In the genomic region with DNA sequence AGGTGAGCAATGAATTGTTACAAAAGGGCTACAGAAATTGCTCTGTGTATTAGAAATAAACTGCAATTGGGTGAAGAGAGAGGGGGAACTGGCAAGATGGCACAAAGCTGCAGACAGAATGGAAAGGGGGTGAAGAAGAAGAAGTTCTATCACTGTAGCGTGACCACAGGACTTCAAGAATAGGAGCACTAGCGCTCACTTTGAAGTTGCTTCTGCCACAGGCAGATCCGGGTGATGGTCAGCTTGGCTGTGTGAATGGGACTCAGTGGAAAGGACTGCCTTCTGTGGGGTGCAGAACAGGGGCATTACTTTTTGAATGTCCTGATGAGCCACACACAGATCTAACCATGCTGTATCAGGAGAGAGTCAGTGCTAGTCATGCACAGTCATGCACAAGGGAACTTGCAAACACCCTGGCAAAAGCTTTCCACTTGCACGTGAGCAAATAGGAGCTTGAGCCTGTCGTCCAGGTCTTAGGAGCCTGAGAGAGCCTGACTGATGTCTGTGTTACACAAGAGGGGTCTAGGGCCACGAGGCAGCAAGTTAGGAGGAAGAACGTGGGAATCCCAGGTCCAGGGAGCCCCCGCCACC, we compare ENCODE assay signal across 11 cellular contexts. TPM values are rescaled to one million over a fixed set of nuclear protein-coding genes. Genes with fewer than 3 reads are reported as not detected.
A peak's percentile ranks its signal among the peaks of the same experiment; 100 is the strongest.
DNase-seq lines count a peak whose midpoint lies in the region; ATAC-seq and TF ChIP-seq lines count a peak whose summit lies in the region.
"Had no signal": no experiment of that assay in that cellular context is flagged by ENCODE, and none has a peak within 500 bp of the region (broad histone marks: within the 10 kb centered on the region; RNA-seq: fewer than 3 reads in every experiment).

No MANE protein-coding gene starts in this region.

- H3K27me3 ChIP-seq in PC-9 (ENCODE audit: insufficient read depth, low read depth) (no peaks in the 10 kb centered on the region), smooth muscle cell (ENCODE audit: low read depth) (peaks cover 24% of the 10 kb centered on the region), thyroid gland (no peaks in the 10 kb centered on the region), psoas muscle (ENCODE audit: insufficient read depth in 3 of 3, low read length in 2 of 3) (no peaks in the 10 kb centered on the region)
- H3K27me3 ChIP-seq: right atrium auricular region had no signal

- H4K20me1 ChIP-seq in PC-9 (ENCODE audit: insufficient read depth) (no peaks in the 10 kb centered on the region), smooth muscle cell (ENCODE audit: low read depth) (no peaks in the 10 kb centered on the region)

- H3K4me1 ChIP-seq in PC-9 (replicated peaks; ENCODE audit: insufficient read depth) (no peaks in the 10 kb centered on the region), smooth muscle cell (ENCODE audit: low read depth) (no peaks in the 10 kb centered on the region), thyroid gland (no peaks in the 10 kb centered on the region), psoas muscle (no peaks in the 10 kb centered on the region)

- CTCF ChIA-PET in PC-9 (lab: Charles Lee) (interaction anchor here (0.5 to 1.1 kb wide), 5 partner anchors 9 to 293 kb away, joined by 3 to 6 read pairs (median 3); no protein-coding TSS in a partner anchor), GM10248 (lab: Yijun Ruan, JAX) (interaction anchor here (0.7 to 6.0 kb wide), 56 partner anchors 10 to 579 kb away, joined by 3 to 67 read pairs (median 4); partner anchors contain the start of genes AFF4, IL13, IL5 and IRF1)

- intact Hi-C loops in PC-9 (cut with micrococcal nuclease; ENCODE audit: unreplicated experiment), result loop anchor here (1.0 to 10.0 kb wide), 3 partner anchors 178 to 462 kb away; partner anchors contain the start of gene IL3
- intact Hi-C loops in thyroid gland (cut with DNase I), result no loop called here
- intact Hi-C loops in psoas muscle (cut with DNase I), result loop anchor here in 1 of 2 donors (5.0 kb wide), 1 partner anchor 295 kb away; no protein-coding TSS in a partner anchor

- H3K9ac ChIP-seq in smooth muscle cell (ENCODE audit: low read depth), result no peak overlapping the region

- TF ChIP-seq POLR2A in thyroid gland (IDR thresholded peaks at IDR 0.05), result no peak

- no peak for DNase-seq in T-helper 2 cell treated with Interferon-gamma antibody and Interleukin-4, amounts not matched to agents 5 μg/mL and 100 μg/mL, for 36 hours (ENCODE audit: low spot score)
- no peak for DNase-seq in T-helper 2 cell
- no peak for DNase-seq in PC-9
- peak; percentile 18 for DNase-seq in epithelial cell of prostate (ENCODE audit: low read depth, low spot score)
- DNase-seq in smooth muscle cell (lab: John Stamatoyannopoulos, UW; ENCODE audit: unreplicated experiment), result no peak
- no peak for DNase-seq in thyroid gland
- no peak for DNase-seq in GM10248 (ENCODE audit: extremely low spot score)
- DNase-seq in psoas muscle, result no peak

- H2AFZ ChIP-seq in PC-9, result no peak overlapping the region
- peak overlapping the region; percentile 83 for H2AFZ ChIP-seq in smooth muscle cell (ENCODE audit: low read depth)

- no peaks in the 10 kb centered on the region for H3K79me2 ChIP-seq in PC-9 (ENCODE audit: low read depth)
- no peaks in the 10 kb centered on the region for H3K79me2 ChIP-seq in smooth muscle cell (ENCODE audit: low read depth)

- no peak for ATAC-seq in psoas muscle

- peaks cover 53% of the 10 kb centered on the region for H3K4me1 Mint-ChIP-seq in T-helper 2 cell treated with Interferon-gamma antibody and Interleukin-4, amounts not matched to agents 5 μg/mL and 100 μg/mL, for 36 hours (ENCODE audit: low read depth)

- H3K9me3 Mint-ChIP-seq in T-helper 2 cell treated with Interferon-gamma antibody and Interleukin-4, amounts not matched to agents 5 μg/mL and 100 μg/mL, for 36 hours, result peaks cover 3% of the 10 kb centered on the region

- H3K36me3 Mint-ChIP-seq in T-helper 2 cell treated with Interferon-gamma antibody and Interleukin-4, amounts not matched to agents 5 μg/mL and 100 μg/mL, for 36 hours (ENCODE audit: low read depth), result peaks cover 2% of the 10 kb centered on the region

- H3F3A ChIP-seq in PC-9 (ENCODE audit: insufficient read depth, low read depth) (no peaks in the 10 kb centered on the region), smooth muscle cell (ENCODE audit: low read depth) (no peaks in the 10 kb centered on the region)

- no peaks in the 10 kb centered on the region for H3K9me3 ChIP-seq in PC-9 (ENCODE audit: insufficient read depth, low read depth)
- H3K9me3 ChIP-seq in smooth muscle cell (replicated peaks; ENCODE audit: low read depth), result no peaks in the 10 kb centered on the region
- no peaks in the 10 kb centered on the region for H3K9me3 ChIP-seq in thyroid gland
- no peaks in the 10 kb centered on the region for H3K9me3 ChIP-seq in psoas muscle
- H3K9me3 ChIP-seq: right atrium auricular region had no signal

- WGBS in smooth muscle cell (ENCODE audit: low lambda C conversion rate), result 66% methylated on average over 8 of the region's 8 CpGs
- WGBS in thyroid gland, 2 donors, result 66% methylated on average over 8 of the region's 8 CpGs
- WGBS in psoas muscle, 3 donors, result 70 to 81% (median 72%) methylated on average over 8 of the region's 8 CpGs

- H3K36me3 ChIP-seq in PC-9 (ENCODE audit: low read depth) (no peaks in the 10 kb centered on the region), smooth muscle cell (ENCODE audit: low read depth) (no peaks in the 10 kb centered on the region), thyroid gland (no peaks in the 10 kb centered on the region), psoas muscle (ENCODE audit: insufficient read depth in 1 of 2, low read depth in 1 of 2) (no peaks in the 10 kb centered on the region)
- H3K36me3 ChIP-seq: right atrium auricular region had no signal

- peak; percentile 53; the same call in 1 of the 2 replicates for TF ChIP-seq CTCF in PC-9 (conservative IDR thresholded peaks at IDR 0.05)
- TF ChIP-seq CTCF in smooth muscle cell (IDR thresholded peaks at IDR 0.05; ENCODE audit: borderline replicate concordance, insufficient read depth, poor library complexity, severe bottlenecking), result no peak
- TF ChIP-seq CTCF in thyroid gland (IDR thresholded peaks at IDR 0.05), result peak in 1 of 6 experiments; percentile 9
- no peak for TF ChIP-seq CTCF in GM10248 (IDR thresholded peaks at IDR 0.05; ENCODE audit: control extremely low read depth, extremely low read depth, low read depth, missing control alignments)
- no peak for TF ChIP-seq CTCF in psoas muscle (IDR thresholded peaks at IDR 0.05)

- H3K4me2 ChIP-seq in PC-9 (peak overlapping the region; percentile 71; the same call in 1 of the 2 replicates), smooth muscle cell (peak overlapping the region; percentile 84)

- no peaks in the 10 kb centered on the region; the same call in 1 of the 2 replicates for H3K9me2 ChIP-seq in PC-9 (ENCODE audit: insufficient read depth)

- no peak overlapping the region for H3K4me3 Mint-ChIP-seq in T-helper 2 cell treated with Interferon-gamma antibody and Interleukin-4, amounts not matched to agents 5 μg/mL and 100 μg/mL, for 36 hours

- no peak overlapping the region for H3K27ac ChIP-seq in PC-9
- no peak overlapping the region for H3K27ac ChIP-seq in epithelial cell of prostate
- H3K27ac ChIP-seq in smooth muscle cell (ENCODE audit: low read depth), result no peak overlapping the region
- H3K27ac ChIP-seq in thyroid gland, result no peak overlapping the region
- no peak overlapping the region for H3K27ac ChIP-seq in psoas muscle
- H3K27ac ChIP-seq: right atrium auricular region had no signal

- BruUV-seq in PC-9 (replicated peaks; lab: Mats Ljungman, UMichigan), result no TSS peak

- peaks cover 7% of the 10 kb centered on the region for H3K27me3 Mint-ChIP-seq in T-helper 2 cell treated with Interferon-gamma antibody and Interleukin-4, amounts not matched to agents 5 μg/mL and 100 μg/mL, for 36 hours (ENCODE audit: low read depth)

- H3K4me3 ChIP-seq in PC-9, result no peak overlapping the region
- H3K4me3 ChIP-seq in smooth muscle cell, result peak overlapping the region; percentile 37
- H3K4me3 ChIP-seq in thyroid gland (replicated peaks in 1 of 3), result no peak overlapping the region
- no peak overlapping the region for H3K4me3 ChIP-seq in psoas muscle
- H3K4me3 ChIP-seq: lung, right atrium auricular region had no signal

- peak overlapping the region; percentile 42 for H3K27ac Mint-ChIP-seq in T-helper 2 cell treated with Interferon-gamma antibody and Interleukin-4, amounts not matched to agents 5 μg/mL and 100 μg/mL, for 36 hours

- POLR2A ChIA-PET in PC-9 (lab: Charles Lee; ENCODE audit: unreplicated experiment), result interaction anchor here (0.6 to 0.7 kb wide), 3 partner anchors 36 to 1518 kb away, joined by 3 read pairs; no protein-coding TSS in a partner anchor
- POLR2A ChIA-PET in GM10248 (lab: Yijun Ruan, JAX), result no interaction called here

RNA-seq across cellular contexts. Expression of gene IL5, which starts 16.3 kb away (rescaled TPM):
- total RNA-seq in PC-9 (2021) (not detected in 2 replicates), smooth muscle cell (not detected in 2 replicates), thyroid gland (not detected), psoas muscle (not detected)
- polyA plus RNA-seq in smooth muscle cell (not detected in 2 replicates), psoas muscle (not detected)
- total RNA-seq: lung, right atrium auricular region had no signal
- polyA plus RNA-seq: AG04450, lung had no signal

RNA-seq across cellular contexts. Expression of gene RAD50, which starts 29.7 kb away (rescaled TPM):
- total RNA-seq in PC-9 (2021) (33.9 and 42.2 TPM in 2 replicates), smooth muscle cell (26.8 and 28.8 TPM in 2 replicates), thyroid gland (10 to 100 TPM; 34.1 to 40.1 (median 37.5) TPM), psoas muscle (10 to 100 TPM; 28.5 to 35.9 (median 30.1) TPM)
- polyA plus RNA-seq in smooth muscle cell (19.9 and 26.1 TPM in 2 replicates), psoas muscle (10 to 100 TPM in 1 of 3 donors, 1 to 10 TPM in 2; 6.8 to 22.1 (median 9.9) TPM)

RNA-seq across cellular contexts. Expression of gene IRF1, which starts 36.5 kb away (rescaled TPM):
- 27.1 and 38.9 TPM in 2 replicates for total RNA-seq in PC-9 (2021)
- 15.7 and 18.0 TPM in 2 replicates for total RNA-seq in smooth muscle cell
- 19.1 and 25.5 TPM in 2 replicates for polyA plus RNA-seq in smooth muscle cell
- 10 to 100 TPM; 24.6 to 49.7 (median 32.1) TPM for total RNA-seq in thyroid gland
- total RNA-seq in psoas muscle, result 10 to 100 TPM in 3 of 4 donors, 1 to 10 TPM in 1; 5.5 to 18.8 (median 13.7) TPM
- polyA plus RNA-seq in psoas muscle, result 10 to 100 TPM in 1 of 3 donors, 1 to 10 TPM in 2; 4.7 to 11.8 (median 4.9) TPM
